Comparison of ENCODE assay signal across 13 cellular contexts in genomic region chr7:117034851-117035462, GRCh38.
DNase-seq lines count a peak whose midpoint lies in the region.
"Had no signal": no experiment of that assay in that cellular context is flagged by ENCODE, and none has a peak within 500 bp of the region (broad histone marks: within the 10 kb centered on the region; RNA-seq: fewer than 3 reads in every experiment).

No MANE protein-coding gene starts in this region.

- DNase-seq in EH (ENCODE audit: low read depth) = peak; percentile 32
- peak; percentile 42 for DNase-seq in NCI-H2029 (lab: John Stamatoyannopoulos, UW)
- DNase-seq in dermis blood vessel endothelial cell = peak; percentile 87
- peak; percentile 18 for DNase-seq in mucosa of gallbladder (ENCODE audit: low spot score)
- DNase-seq in activated T-cell treated with anti-CD3 and anti-CD28 coated beads, Interleukin-2, amount 50 U/mL, for 48 hours = no peak
- no peak for DNase-seq in inferior parietal cortex (ENCODE audit: extremely low spot score)
- no peak for DNase-seq in cerebellar cortex (ENCODE audit: low spot score)
- DNase-seq: activated naive CD4-positive, alpha-beta T cell; CD8-positive, alpha-beta T cell; GM23248; hypothalamus; left ventricle myocardium superior; NCI-H187 had no signal

Comparison
In these comparisons a context has a peak if more than half of its experiments do, and no peak if none do; other contexts are left out.
1. DNase-seq: peak in EH (single experiment), NCI-H2029 (single experiment), dermis blood vessel endothelial cell (single experiment) and mucosa of gallbladder (single experiment); none in activated T-cell treated with anti-CD3 and anti-CD28 coated beads, Interleukin-2, amount 50 U/mL, for 48 hours (0 of 2), inferior parietal cortex (single experiment) and cerebellar cortex (single experiment).